In genomic region chr6:145082359-145082758, GRCh38 we compare ENCODE assay signal across 28 cellular contexts.
"Had no signal": no experiment of that assay in that cellular context is flagged by ENCODE, and none has a peak within 500 bp of the region (broad histone marks: within the 10 kb centered on the region; RNA-seq: fewer than 3 reads in every experiment).

No MANE protein-coding gene starts in this region.

- H3K27ac ChIP-seq: colonic mucosa, coronary artery, dorsolateral prefrontal cortex, epithelial cell of prostate, esophagus muscularis mucosa, esophagus squamous epithelium, foreskin keratinocyte, gastrocnemius medialis, gastroesophageal sphincter, heart left ventricle, heart right ventricle had no signal

- H3K9me3 ChIP-seq: colonic mucosa, esophagus muscularis mucosa, esophagus squamous epithelium, gastrocnemius medialis, gastroesophageal sphincter, heart left ventricle had no signal

- H3K27me3 ChIP-seq: colonic mucosa, dorsolateral prefrontal cortex, esophagus muscularis mucosa, esophagus squamous epithelium, foreskin keratinocyte, gastrocnemius medialis, gastroesophageal sphincter, heart left ventricle, heart right ventricle had no signal

- H3K4me3 ChIP-seq: colonic mucosa, coronary artery, dorsolateral prefrontal cortex, esophagus muscularis mucosa, esophagus squamous epithelium, gastrocnemius medialis, gastroesophageal sphincter, heart left ventricle, heart right ventricle had no signal

- ATAC-seq: effector memory CD8-positive, alpha-beta T cell; esophagus mucosa; foreskin keratinocyte; gastrocnemius medialis; gastroesophageal sphincter; heart left ventricle; heart right ventricle had no signal

- DNase-seq: colonic mucosa; cortex of kidney; dermis blood vessel endothelial cell; dorsolateral prefrontal cortex; effector CD4-positive, alpha-beta T cell; effector CD8-positive, alpha-beta T cell; effector memory CD4-positive, alpha-beta T cell; effector memory CD8-positive, alpha-beta T cell; endodermal cell; erythroblast; esophagus squamous epithelium; foreskin fibroblast; foreskin keratinocyte; foreskin melanocyte; gastrocnemius medialis; glutamatergic neuron; head of caudate nucleus; heart left ventricle; heart right ventricle had no signal

- H3K36me3 ChIP-seq: colonic mucosa, esophagus muscularis mucosa, esophagus squamous epithelium, gastrocnemius medialis, gastroesophageal sphincter, heart left ventricle, heart right ventricle had no signal

- FAIRE-seq: colon, endometrium, endothelial cell of umbilical vein, frontal cortex had no signal

- H3K4me1 ChIP-seq: colonic mucosa, esophagus squamous epithelium, foreskin keratinocyte, gastrocnemius medialis, heart left ventricle, heart right ventricle had no signal
